14 cellular contexts compared by ENCODE assay signal in the genomic region with DNA sequence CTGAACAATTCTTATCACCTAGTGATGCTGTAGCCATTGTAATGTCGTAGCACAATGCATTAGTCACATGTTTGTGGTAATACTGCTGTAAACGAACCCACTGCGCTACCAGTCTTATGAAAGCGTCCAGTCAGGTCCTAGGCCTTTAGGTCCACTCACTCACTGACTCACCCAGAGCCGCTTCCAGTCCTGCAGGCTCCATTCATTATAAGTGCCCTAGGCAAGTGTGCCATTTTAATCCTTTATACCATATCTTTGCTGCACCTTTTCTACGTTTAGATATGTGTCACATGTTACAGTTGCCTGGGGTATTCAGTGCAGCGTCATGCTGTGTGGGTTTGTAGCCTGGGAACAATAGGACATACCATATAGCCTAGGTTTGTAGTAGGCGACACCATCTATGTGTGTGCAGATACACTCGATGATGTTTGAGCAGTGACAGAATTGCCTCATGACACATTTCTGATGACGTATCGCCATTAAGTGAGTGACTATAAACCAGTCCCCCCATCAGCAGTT. TPM values are rescaled to one million over a fixed set of nuclear protein-coding genes. Genes with fewer than 3 reads are reported as not detected.
DNase-seq lines count a peak whose midpoint lies in the region; ATAC-seq and TF ChIP-seq lines count a peak whose summit lies in the region.
"Had no signal": no experiment of that assay in that cellular context is flagged by ENCODE, and none has a peak within 500 bp of the region (broad histone marks: within the 10 kb centered on the region; RNA-seq: fewer than 3 reads in every experiment).

No MANE protein-coding gene starts in this region.

- peaks cover 8% of the 10 kb centered on the region for H3F3A ChIP-seq in smooth muscle cell (ENCODE audit: low read depth)

- H3K36me3 ChIP-seq in fibroblast of lung (ENCODE audit: control insufficient read depth, insufficient read depth, low read length) (no peaks in the 10 kb centered on the region), smooth muscle cell (ENCODE audit: low read depth) (no peaks in the 10 kb centered on the region)
- H3K36me3 ChIP-seq: cardiac muscle cell had no signal

- H3K4me3 ChIP-seq in fibroblast of lung (replicated peaks in 1 of 4; ENCODE audit: control extremely low read depth in 1 of 4, insufficient read depth in 1 of 4, low read depth in 3 of 4, low read length in 4 of 4): no peak overlapping the region
- H3K4me3 ChIP-seq in smooth muscle cell: no peak overlapping the region
- H3K4me3 ChIP-seq: cardiac muscle cell had no signal

- H3K27me3 Mint-ChIP-seq in activated T-cell treated with anti-CD3 and anti-CD28 coated beads, Interleukin-2, amount 50 U/mL, for 24 hours: no peaks in the 10 kb centered on the region
- no peaks in the 10 kb centered on the region for H3K27me3 Mint-ChIP-seq in T-helper 17 cell
- H3K27me3 Mint-ChIP-seq in stimulated activated memory B cell treated with anti-CD40 and anti-IgM and Interleukin-4, amounts not matched to agents 10 μg/mL and 1 μg/mL and 100 μg/mL, for 72 hours: no peaks in the 10 kb centered on the region
- H3K27me3 Mint-ChIP-seq: memory B cell had no signal

- H3K9me3 Mint-ChIP-seq in activated T-cell treated with anti-CD3 and anti-CD28 coated beads, Interleukin-2, amount 50 U/mL, for 24 hours: no peaks in the 10 kb centered on the region
- peaks cover 2% of the 10 kb centered on the region for H3K9me3 Mint-ChIP-seq in stimulated activated memory B cell treated with anti-CD40 and anti-IgM and Interleukin-4, amounts not matched to agents 10 μg/mL and 1 μg/mL and 100 μg/mL, for 72 hours
- H3K9me3 Mint-ChIP-seq: memory B cell had no signal

- no peak for DNase-seq in activated T-cell treated with anti-CD3 and anti-CD28 coated beads, Interleukin-2, amount 50 U/mL, for 24 hours
- no peak for DNase-seq in activated T-cell treated with anti-CD3 and anti-CD28 coated beads, Interleukin-2, amount 50 U/mL, for 1 hour
- DNase-seq in T-helper 17 cell: no peak
- peak; percentile 79 to 97 for DNase-seq in fibroblast of lung (ENCODE audit: low read depth in 2 of 2)
- DNase-seq in smooth muscle cell (lab: John Stamatoyannopoulos, UW; ENCODE audit: unreplicated experiment): no peak
- no peak for DNase-seq in NCI-H510A treated with DMSO at 0.1 percent for 48 hours (lab: John Stamatoyannopoulos, UW)
- DNase-seq: ACHN, head of caudate nucleus, T-helper 9 cell had no signal

- H3K9ac ChIP-seq in fibroblast of lung (ENCODE audit: insufficient read depth, low read length) (no peak overlapping the region), smooth muscle cell (ENCODE audit: low read depth) (peak overlapping the region; percentile 15)

- WGBS in smooth muscle cell (ENCODE audit: low lambda C conversion rate): 73% methylated on average over 11 of the region's 11 CpGs

- H3K27ac ChIP-seq in fibroblast of lung (ENCODE audit: insufficient read depth, low read length) (peak overlapping the region; percentile 57), smooth muscle cell (ENCODE audit: low read depth) (peak overlapping the region; percentile 71)
- H3K27ac ChIP-seq: cardiac muscle cell had no signal

- no peak overlapping the region for H3K4me3 Mint-ChIP-seq in activated T-cell treated with anti-CD3 and anti-CD28 coated beads, Interleukin-2, amount 50 U/mL, for 24 hours
- no peak overlapping the region for H3K4me3 Mint-ChIP-seq in T-helper 17 cell
- no peak overlapping the region for H3K4me3 Mint-ChIP-seq in stimulated activated memory B cell treated with anti-CD40 and anti-IgM and Interleukin-4, amounts not matched to agents 10 μg/mL and 1 μg/mL and 100 μg/mL, for 72 hours
- H3K4me3 Mint-ChIP-seq: memory B cell had no signal

- ATAC-seq in T-helper 17 cell (no peak), HG02884 (IDR thresholded peaks at IDR 0.05; ENCODE audit: unreplicated experiment) (no peak)
- no peak for ATAC-seq in stimulated activated memory B cell treated with anti-CD40 and anti-IgM and Interleukin-4, amounts not matched to agents 10 μg/mL and 1 μg/mL and 100 μg/mL, for 72 hours
- ATAC-seq: HCT116 had no signal

- peaks cover 15% of the 10 kb centered on the region for H3K36me3 Mint-ChIP-seq in activated T-cell treated with anti-CD3 and anti-CD28 coated beads, Interleukin-2, amount 50 U/mL, for 24 hours (ENCODE audit: low read depth)
- no peaks in the 10 kb centered on the region for H3K36me3 Mint-ChIP-seq in T-helper 17 cell (ENCODE audit: low read depth)
- H3K36me3 Mint-ChIP-seq in stimulated activated memory B cell treated with anti-CD40 and anti-IgM and Interleukin-4, amounts not matched to agents 10 μg/mL and 1 μg/mL and 100 μg/mL, for 72 hours: peaks cover 6% of the 10 kb centered on the region
- H3K36me3 Mint-ChIP-seq: memory B cell had no signal

- H4K20me1 ChIP-seq in fibroblast of lung (ENCODE audit: control insufficient read depth, extremely low read depth, insufficient read depth, low read length): no peaks in the 10 kb centered on the region
- peaks cover 100% of the 10 kb centered on the region for H4K20me1 ChIP-seq in smooth muscle cell (ENCODE audit: low read depth)

- H3K27me3 ChIP-seq in fibroblast of lung (ENCODE audit: control insufficient read depth, insufficient read depth, low read length): no peaks in the 10 kb centered on the region
- no peaks in the 10 kb centered on the region for H3K27me3 ChIP-seq in smooth muscle cell (ENCODE audit: low read depth)
- H3K27me3 ChIP-seq: cardiac muscle cell had no signal

- H3K27ac Mint-ChIP-seq in activated T-cell treated with anti-CD3 and anti-CD28 coated beads, Interleukin-2, amount 50 U/mL, for 24 hours: peak overlapping the region; percentile 99
- peak overlapping the region; percentile 98 for H3K27ac Mint-ChIP-seq in T-helper 17 cell
- no peak overlapping the region for H3K27ac Mint-ChIP-seq in stimulated activated memory B cell treated with anti-CD40 and anti-IgM and Interleukin-4, amounts not matched to agents 10 μg/mL and 1 μg/mL and 100 μg/mL, for 72 hours
- H3K27ac Mint-ChIP-seq: memory B cell had no signal

- TF ChIP-seq CTCF in fibroblast of lung (conservative IDR thresholded peaks at IDR 0.05 in 1 of 2, IDR thresholded peaks at IDR 0.05 in 1 of 2; ENCODE audit: low read depth in 1 of 2, low read length in 2 of 2) (no peak), smooth muscle cell (IDR thresholded peaks at IDR 0.05; ENCODE audit: borderline replicate concordance, insufficient read depth, poor library complexity, severe bottlenecking) (no peak)

- H3K9me3 ChIP-seq in T-helper 17 cell (ENCODE audit: control insufficient read depth, low read length, poor library complexity, severe bottlenecking) (no peaks in the 10 kb centered on the region), fibroblast of lung (ENCODE audit: control insufficient read depth, insufficient read depth, low read depth, low read length) (no peaks in the 10 kb centered on the region), smooth muscle cell (replicated peaks; ENCODE audit: low read depth) (no peaks in the 10 kb centered on the region)

- peaks cover 34% of the 10 kb centered on the region for H3K4me1 ChIP-seq in fibroblast of lung (ENCODE audit: control insufficient read depth, extremely low read depth, insufficient read depth, low read length)
- H3K4me1 ChIP-seq in smooth muscle cell (ENCODE audit: low read depth): peaks cover 8% of the 10 kb centered on the region

- peaks cover 93% of the 10 kb centered on the region for H3K4me1 Mint-ChIP-seq in activated T-cell treated with anti-CD3 and anti-CD28 coated beads, Interleukin-2, amount 50 U/mL, for 24 hours (ENCODE audit: low read depth)
- H3K4me1 Mint-ChIP-seq in T-helper 17 cell: peaks cover 51% of the 10 kb centered on the region
- peaks cover 75% of the 10 kb centered on the region for H3K4me1 Mint-ChIP-seq in stimulated activated memory B cell treated with anti-CD40 and anti-IgM and Interleukin-4, amounts not matched to agents 10 μg/mL and 1 μg/mL and 100 μg/mL, for 72 hours

- H2AFZ ChIP-seq in fibroblast of lung (ENCODE audit: low read length) (no peak overlapping the region), smooth muscle cell (ENCODE audit: low read depth) (no peak overlapping the region)

- peaks cover 90% of the 10 kb centered on the region for H3K79me2 ChIP-seq in fibroblast of lung (ENCODE audit: control insufficient read depth, insufficient read depth, low read length)
- peaks cover 98% of the 10 kb centered on the region for H3K79me2 ChIP-seq in smooth muscle cell (ENCODE audit: low read depth)

- H3K4me2 ChIP-seq in fibroblast of lung (ENCODE audit: extremely low read depth, insufficient read depth, low read length): no peak overlapping the region
- no peak overlapping the region for H3K4me2 ChIP-seq in smooth muscle cell

RNA-seq across cellular contexts. Expression of gene IGF2R, which starts 15.4 kb away (rescaled TPM):
- 10 to 100 TPM; 56.7 to 59.5 TPM for total RNA-seq in T-helper 17 cell
- total RNA-seq in fibroblast of lung: 233 and 300 TPM in 2 replicates
- 37.6 and 48.5 TPM in 2 replicates for polyA plus RNA-seq in fibroblast of lung
- polyA plus RNA-seq in fibroblast of lung (2012): 74.0 and 84.4 TPM in 2 replicates
- polyA minus RNA-seq in fibroblast of lung (ENCODE audit: low replicate concordance): 166 and 254 TPM in 2 replicates
- total RNA-seq in smooth muscle cell: 64.5 and 77.4 TPM in 2 replicates
- 43.9 and 44.7 TPM in 2 replicates for polyA plus RNA-seq in smooth muscle cell

Comparison
In these comparisons a context has a peak if more than half of its experiments do, and no peak if none do; other contexts are left out.
1. DNase-seq: peak in fibroblast of lung (2 of 2); none in activated T-cell treated with anti-CD3 and anti-CD28 coated beads, Interleukin-2, amount 50 U/mL, for 24 hours (single experiment), activated T-cell treated with anti-CD3 and anti-CD28 coated beads, Interleukin-2, amount 50 U/mL, for 1 hour (single experiment), T-helper 17 cell (0 of 3), smooth muscle cell (single experiment) and NCI-H510A treated with DMSO at 0.1 percent for 48 hours (single experiment).